18 cellular contexts compared by ENCODE assay signal in the genomic region with DNA sequence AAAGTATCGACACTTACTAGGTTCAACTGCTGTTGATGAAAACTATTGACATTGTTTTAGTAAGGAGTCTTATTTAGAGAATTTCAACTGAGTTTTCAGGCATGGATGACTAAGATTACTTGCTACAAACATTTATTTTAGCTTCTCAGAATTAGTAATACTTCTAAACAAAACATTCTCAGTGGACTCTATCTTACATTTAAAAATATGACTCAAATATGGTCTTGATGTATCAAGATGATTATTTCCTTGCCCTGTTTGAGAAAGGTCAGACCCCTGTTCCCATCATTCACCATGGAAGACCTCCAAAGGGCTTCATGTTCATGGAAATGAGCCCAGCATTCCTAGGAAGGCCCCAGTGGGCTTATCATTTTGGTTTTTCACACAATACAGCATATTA. TPM values are rescaled to one million over a fixed set of nuclear protein-coding genes. Genes with fewer than 3 reads are reported as not detected.
DNase-seq lines count a peak whose midpoint lies in the region; ATAC-seq and TF ChIP-seq lines count a peak whose summit lies in the region.
"Had no signal": no experiment of that assay in that cellular context is flagged by ENCODE, and none has a peak within 500 bp of the region (broad histone marks: within the 10 kb centered on the region; RNA-seq: fewer than 3 reads in every experiment).

No MANE protein-coding gene starts in this region.

- CTCF ChIA-PET in WTC11 (lab: Charles Lee): interaction anchor here (0.7 kb wide), 1 partner anchor 21 kb away, joined by 4 read pairs; no protein-coding TSS in a partner anchor

- no peaks in the 10 kb centered on the region for H3K27me3 ChIP-seq in aorta (ENCODE audit: control insufficient read depth in 1 of 2, insufficient read depth in 2 of 2, low read length in 1 of 2)
- H3K27me3 ChIP-seq: BLaER1 treated with 17β-estradiol and CSF1 and Interleukin-3, amounts not matched to agents 10 nM and 100 nM; esophagus squamous epithelium; tibial nerve had no signal

- POLR2A ChIA-PET in WTC11 (lab: Charles Lee): interaction anchor here (0.5 kb wide), 1 partner anchor 110 kb away, joined by 5 read pairs; no protein-coding TSS in a partner anchor

- peaks cover 0 to 4% of the 10 kb centered on the region in 2 donors for H3K4me1 ChIP-seq in aorta (ENCODE audit: control insufficient read depth in 1 of 2, insufficient read depth in 2 of 2, low read length in 2 of 2)
- H3K4me1 ChIP-seq: esophagus squamous epithelium had no signal

- H3K9me3 Mint-ChIP-seq in stimulated activated naive CD8-positive, alpha-beta T cell treated with anti-CD3 and anti-CD28 coated beads, Interleukin-15, Interleukin-2, amounts not matched to agents 100 ng/mL and 50 ng/mL, for 24 hours: no peaks in the 10 kb centered on the region
- no peaks in the 10 kb centered on the region for H3K9me3 Mint-ChIP-seq in stimulated activated naive CD8-positive, alpha-beta T cell treated with anti-CD3 and anti-CD28 coated beads, Interleukin-15, amount 100 ng/mL, for 72 hours
- no peaks in the 10 kb centered on the region for H3K9me3 Mint-ChIP-seq in activated naive CD8-positive, alpha-beta T cell treated with anti-CD3 and anti-CD28 coated beads, Interleukin-2, amount 50 U/mL, for 24 hours
- H3K9me3 Mint-ChIP-seq in WTC11: no peaks in the 10 kb centered on the region
- H3K9me3 Mint-ChIP-seq: T-cell had no signal

- H3K36me3 ChIP-seq in aorta (ENCODE audit: control insufficient read depth in 1 of 2, insufficient read depth in 2 of 2, low read length in 1 of 2): peaks cover 4 to 10% of the 10 kb centered on the region in 2 donors

- no peak for ATAC-seq in stimulated activated naive CD8-positive, alpha-beta T cell treated with anti-CD3 and anti-CD28 coated beads, Interleukin-15, amount 100 ng/mL, for 72 hours
- ATAC-seq in activated naive CD8-positive, alpha-beta T cell treated with anti-CD3 and anti-CD28 coated beads, Interleukin-2, amount 50 U/mL, for 24 hours: no peak
- ATAC-seq in aorta (ENCODE audit: low FRiP score): peak; percentile 51
- ATAC-seq in activated CD4-positive, CD25-positive, alpha-beta regulatory T cell treated with anti-CD3 and anti-CD28 coated beads, Interleukin-2, amount 50 U/mL, for 24 hours: no peak
- ATAC-seq in WTC11: no peak
- ATAC-seq: T-cell had no signal

- H3K4me1 Mint-ChIP-seq in stimulated activated naive CD8-positive, alpha-beta T cell treated with anti-CD3 and anti-CD28 coated beads, Interleukin-15, Interleukin-2, amounts not matched to agents 100 ng/mL and 50 ng/mL, for 24 hours (ENCODE audit: low read depth): no peaks in the 10 kb centered on the region
- H3K4me1 Mint-ChIP-seq in stimulated activated naive CD8-positive, alpha-beta T cell treated with anti-CD3 and anti-CD28 coated beads, Interleukin-15, amount 100 ng/mL, for 72 hours: no peaks in the 10 kb centered on the region
- no peaks in the 10 kb centered on the region for H3K4me1 Mint-ChIP-seq in activated naive CD8-positive, alpha-beta T cell treated with anti-CD3 and anti-CD28 coated beads, Interleukin-2, amount 50 U/mL, for 24 hours
- H3K4me1 Mint-ChIP-seq in WTC11: no peaks in the 10 kb centered on the region
- H3K4me1 Mint-ChIP-seq: T-cell had no signal

- peaks cover 40% of the 10 kb centered on the region for H3K36me3 Mint-ChIP-seq in stimulated activated naive CD8-positive, alpha-beta T cell treated with anti-CD3 and anti-CD28 coated beads, Interleukin-15, Interleukin-2, amounts not matched to agents 100 ng/mL and 50 ng/mL, for 24 hours (ENCODE audit: low read depth)
- peaks cover 20% of the 10 kb centered on the region for H3K36me3 Mint-ChIP-seq in activated naive CD8-positive, alpha-beta T cell treated with anti-CD3 and anti-CD28 coated beads, Interleukin-2, amount 50 U/mL, for 24 hours (ENCODE audit: low read depth)
- peaks cover 35% of the 10 kb centered on the region for H3K36me3 Mint-ChIP-seq in WTC11

- H3K4me3 Mint-ChIP-seq in stimulated activated naive CD8-positive, alpha-beta T cell treated with anti-CD3 and anti-CD28 coated beads, Interleukin-15, Interleukin-2, amounts not matched to agents 100 ng/mL and 50 ng/mL, for 24 hours: no peak overlapping the region
- H3K4me3 Mint-ChIP-seq in stimulated activated naive CD8-positive, alpha-beta T cell treated with anti-CD3 and anti-CD28 coated beads, Interleukin-15, amount 100 ng/mL, for 72 hours: no peak overlapping the region
- H3K4me3 Mint-ChIP-seq in activated naive CD8-positive, alpha-beta T cell treated with anti-CD3 and anti-CD28 coated beads, Interleukin-2, amount 50 U/mL, for 24 hours: no peak overlapping the region
- H3K4me3 Mint-ChIP-seq in WTC11: no peak overlapping the region
- H3K4me3 Mint-ChIP-seq: T-cell had no signal

- H3K27me3 Mint-ChIP-seq in stimulated activated naive CD8-positive, alpha-beta T cell treated with anti-CD3 and anti-CD28 coated beads, Interleukin-15, Interleukin-2, amounts not matched to agents 100 ng/mL and 50 ng/mL, for 24 hours: no peaks in the 10 kb centered on the region
- H3K27me3 Mint-ChIP-seq in stimulated activated naive CD8-positive, alpha-beta T cell treated with anti-CD3 and anti-CD28 coated beads, Interleukin-15, amount 100 ng/mL, for 72 hours: no peaks in the 10 kb centered on the region
- H3K27me3 Mint-ChIP-seq in activated naive CD8-positive, alpha-beta T cell treated with anti-CD3 and anti-CD28 coated beads, Interleukin-2, amount 50 U/mL, for 24 hours: no peaks in the 10 kb centered on the region
- H3K27me3 Mint-ChIP-seq in WTC11 (ENCODE audit: low read depth): no peaks in the 10 kb centered on the region
- H3K27me3 Mint-ChIP-seq: T-cell had no signal

- H3K9me3 ChIP-seq in aorta (ENCODE audit: control insufficient read depth, low read length): no peaks in the 10 kb centered on the region
- H3K9me3 ChIP-seq: BLaER1 treated with 17β-estradiol and CSF1 and Interleukin-3, amounts not matched to agents 10 nM and 100 nM; esophagus squamous epithelium; tibial nerve had no signal

- DNase-seq in stimulated activated naive CD8-positive, alpha-beta T cell treated with anti-CD3 and anti-CD28 coated beads, Interleukin-15, amount 100 ng/mL, for 72 hours: no peak
- DNase-seq in activated naive CD8-positive, alpha-beta T cell treated with anti-CD3 and anti-CD28 coated beads, Interleukin-2, amount 50 U/mL, for 24 hours: no peak
- peak; percentile 58 for DNase-seq in iris pigment epithelial cell (ENCODE audit: low read depth)
- no peak for DNase-seq in aorta
- DNase-seq in WTC11 (ENCODE audit: low spot score): no peak
- DNase-seq in mucosa of gallbladder (ENCODE audit: low spot score): no peak
- DNase-seq: esophagus squamous epithelium; hypothalamus; NCI-H2029 treated with DMSO at 0.1 percent for 48 hours; NCI-H510A; occipital lobe; small intestine; stimulated activated CD4-positive, alpha-beta T cell treated with anti-CD3 and anti-CD28 coated beads, Interleukin-4, amount 100 ng/mL, for 24 hours; T-cell had no signal

- no peak overlapping the region for H3K27ac ChIP-seq in aorta (ENCODE audit: low read depth in 1 of 2, low read length in 2 of 2)

- no peak for TF ChIP-seq CTCF in WTC11 (IDR thresholded peaks at IDR 0.05)

- intact Hi-C loops in aorta (cut with DNase I): no loop called here

- peak overlapping the region; percentile 8 for H3K27ac Mint-ChIP-seq in stimulated activated naive CD8-positive, alpha-beta T cell treated with anti-CD3 and anti-CD28 coated beads, Interleukin-15, Interleukin-2, amounts not matched to agents 100 ng/mL and 50 ng/mL, for 24 hours
- peak overlapping the region in 1 of 2 donors; percentile 38 for H3K27ac Mint-ChIP-seq in stimulated activated naive CD8-positive, alpha-beta T cell treated with anti-CD3 and anti-CD28 coated beads, Interleukin-15, amount 100 ng/mL, for 72 hours
- H3K27ac Mint-ChIP-seq in activated naive CD8-positive, alpha-beta T cell treated with anti-CD3 and anti-CD28 coated beads, Interleukin-2, amount 50 U/mL, for 24 hours: peak overlapping the region; percentile 17
- no peak overlapping the region for H3K27ac Mint-ChIP-seq in WTC11

- 68 to 74% methylated on average over 1 of the region's 1 CpG for WGBS in aorta, 2 donors

- no peak overlapping the region for H3K4me3 ChIP-seq in aorta (ENCODE audit: low read length in 2 of 2)
- H3K4me3 ChIP-seq: BLaER1 treated with 17β-estradiol and CSF1 and Interleukin-3, amounts not matched to agents 10 nM and 100 nM; esophagus squamous epithelium; tibial nerve had no signal

TF ChIP-seq in WTC11, 78 proteins besides CTCF, POLR2A, EP300 and RAD21 (continues in another document):
- TF ChIP-seq SMAD4 (CRISPR knock-in tag; IDR thresholded peaks at IDR 0.05) (no peak), ZBTB21 (CRISPR knock-in tag; IDR thresholded peaks at IDR 0.05; ENCODE audit: borderline replicate concordance) (no peak)
- TF ChIP-seq, protein P1, sequence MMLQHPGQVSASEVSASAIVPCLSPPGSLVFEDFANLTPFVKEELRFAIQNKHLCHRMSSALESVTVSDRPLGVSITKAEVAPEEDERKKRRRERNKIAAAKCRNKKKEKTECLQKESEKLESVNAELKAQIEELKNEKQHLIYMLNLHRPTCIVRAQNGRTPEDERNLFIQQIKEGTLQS (CRISPR knock-in tag; conservative IDR thresholded peaks at IDR 0.05): no peak

RNA-seq across cellular contexts. Expression of gene TRPC4AP, which starts 24.5 kb away (rescaled TPM):
- total RNA-seq in aorta: 10 to 100 TPM; 53.4 to 58.3 TPM
- polyA plus RNA-seq in aorta: 10 to 100 TPM; 18.8 to 56.2 TPM
- 62.7 to 73.8 TPM (median 68.0 TPM) in 3 replicates for total RNA-seq in WTC11 (2021)
- 60.5 TPM for total RNA-seq in mucosa of gallbladder

RNA-seq across cellular contexts. Expression of gene EDEM2, which starts 30.0 kb away (rescaled TPM):
- total RNA-seq in aorta (10 to 100 TPM; 21.6 to 23.4 TPM), WTC11 (2021) (22.7 to 24.2 TPM (median 24.0 TPM) in 3 replicates), mucosa of gallbladder (38.2 TPM)
- polyA plus RNA-seq in aorta: 10 to 100 TPM; 11.0 to 32.1 TPM

RNA-seq across cellular contexts. Expression of gene PROCR, which starts 54.7 kb away (rescaled TPM):
- total RNA-seq in aorta: 100 to 1,000 TPM in 1 of 2 donors, 10 to 100 TPM in 1; 75.9 to 128 TPM
- polyA plus RNA-seq in aorta: 10 to 100 TPM; 45.0 to 80.5 TPM
- 20.5 to 29.7 TPM (median 22.2 TPM) in 3 replicates for total RNA-seq in WTC11 (2021)
- total RNA-seq in mucosa of gallbladder: 21.4 TPM
